ENCODE assay signal across 1 cellular context in the genomic region with DNA sequence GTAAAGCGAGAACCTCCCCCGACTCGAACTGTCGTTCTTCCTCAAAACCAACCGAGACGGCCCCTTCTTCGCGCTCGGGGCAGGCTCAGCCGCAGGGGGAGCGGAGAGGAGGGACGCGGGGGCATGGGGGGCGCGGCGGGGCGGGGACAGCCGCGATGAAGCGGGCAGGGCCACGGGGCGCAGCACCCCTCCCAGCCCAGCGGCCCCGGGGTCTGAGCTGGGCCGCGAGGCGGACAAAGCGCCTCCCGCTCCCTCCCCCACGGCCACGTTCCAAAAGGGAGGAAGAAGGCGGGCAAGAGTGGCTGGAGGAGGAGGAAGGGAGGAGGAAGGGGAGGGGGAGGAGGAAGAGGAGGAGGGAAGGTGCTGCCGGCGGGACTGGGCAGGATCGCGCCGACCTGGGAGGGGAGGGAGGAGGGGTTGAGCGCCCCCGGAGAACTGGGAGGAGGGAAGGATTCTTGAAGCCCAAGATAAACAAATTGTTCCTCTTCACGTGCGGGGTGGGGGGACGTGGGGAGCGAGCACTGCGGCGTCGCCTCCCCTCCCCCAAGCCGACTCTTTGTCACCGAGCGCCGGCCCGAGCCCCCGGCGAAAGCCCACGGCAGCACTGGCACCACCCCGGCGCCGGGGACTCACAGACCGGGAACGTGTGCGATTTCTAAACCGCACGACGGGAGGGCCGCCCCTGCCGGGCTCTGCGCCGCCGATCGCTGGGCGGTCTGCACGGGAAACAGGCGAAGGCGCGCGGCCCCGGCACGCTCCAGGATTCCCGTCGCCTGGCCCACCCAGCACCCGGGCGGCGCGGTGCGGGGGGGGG.
TF ChIP-seq lines count a peak whose summit lies in the region.

No MANE protein-coding gene starts in this region.

TF ChIP-seq in K562, 482 proteins besides CTCF, POLR2A, EP300 and RAD21 (continued from another document and continues in another):
- TF ChIP-seq, protein P1, sequence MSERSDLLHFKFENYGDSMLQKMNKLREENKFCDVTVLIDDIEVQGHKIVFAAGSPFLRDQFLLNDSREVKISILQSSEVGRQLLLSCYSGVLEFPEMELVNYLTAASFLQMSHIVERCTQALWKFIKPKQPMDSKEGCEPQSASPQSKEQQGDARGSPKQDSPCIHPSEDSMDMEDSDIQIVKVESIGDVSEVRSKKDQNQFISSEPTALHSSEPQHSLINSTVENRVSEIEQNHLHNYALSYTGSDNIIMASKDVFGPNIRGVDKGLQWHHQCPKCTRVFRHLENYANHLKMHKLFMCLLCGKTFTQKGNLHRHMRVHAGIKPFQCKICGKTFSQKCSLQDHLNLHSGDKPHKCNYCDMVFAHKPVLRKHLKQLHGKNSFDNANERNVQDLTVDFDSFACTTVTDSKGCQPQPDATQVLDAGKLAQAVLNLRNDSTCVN (CRISPR knock-in tag; IDR thresholded peaks at IDR 0.05), result 0 out of 2 replicates have a peak, but pooled peaks have one; percentile 41
- TF ChIP-seq, protein P2, sequence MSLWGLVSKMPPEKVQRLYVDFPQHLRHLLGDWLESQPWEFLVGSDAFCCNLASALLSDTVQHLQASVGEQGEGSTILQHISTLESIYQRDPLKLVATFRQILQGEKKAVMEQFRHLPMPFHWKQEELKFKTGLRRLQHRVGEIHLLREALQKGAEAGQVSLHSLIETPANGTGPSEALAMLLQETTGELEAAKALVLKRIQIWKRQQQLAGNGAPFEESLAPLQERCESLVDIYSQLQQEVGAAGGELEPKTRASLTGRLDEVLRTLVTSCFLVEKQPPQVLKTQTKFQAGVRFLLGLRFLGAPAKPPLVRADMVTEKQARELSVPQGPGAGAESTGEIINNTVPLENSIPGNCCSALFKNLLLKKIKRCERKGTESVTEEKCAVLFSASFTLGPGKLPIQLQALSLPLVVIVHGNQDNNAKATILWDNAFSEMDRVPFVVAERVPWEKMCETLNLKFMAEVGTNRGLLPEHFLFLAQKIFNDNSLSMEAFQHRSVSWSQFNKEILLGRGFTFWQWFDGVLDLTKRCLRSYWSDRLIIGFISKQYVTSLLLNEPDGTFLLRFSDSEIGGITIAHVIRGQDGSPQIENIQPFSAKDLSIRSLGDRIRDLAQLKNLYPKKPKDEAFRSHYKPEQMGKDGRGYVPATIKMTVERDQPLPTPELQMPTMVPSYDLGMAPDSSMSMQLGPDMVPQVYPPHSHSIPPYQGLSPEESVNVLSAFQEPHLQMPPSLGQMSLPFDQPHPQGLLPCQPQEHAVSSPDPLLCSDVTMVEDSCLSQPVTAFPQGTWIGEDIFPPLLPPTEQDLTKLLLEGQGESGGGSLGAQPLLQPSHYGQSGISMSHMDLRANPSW (CRISPR knock-in tag; IDR thresholded peaks at IDR 0.05), result no peak
- TF ChIP-seq ZKSCAN1 (IDR thresholded peaks at IDR 0.05; ENCODE audit: low read depth, low read length) (no peak), NFRKB (IDR thresholded peaks at IDR 0.05; ENCODE audit: low read depth) (no peak), NR4A1 (CRISPR knock-in tag; IDR thresholded peaks at IDR 0.05) (no peak), NR4A1 (tag; IDR thresholded peaks at IDR 0.05) (no peak), KLF13 (tag; IDR thresholded peaks at IDR 0.05; ENCODE audit: borderline replicate concordance, low read depth) (no peak), RBBP5 (IDR thresholded peaks at IDR 0.05; ENCODE audit: borderline replicate concordance, insufficient read depth, low read length, poor library complexity, severe bottlenecking) (peak; percentile 17), FOXA3 (CRISPR knock-in tag; conservative IDR thresholded peaks at IDR 0.05 in 1 of 2, IDR thresholded peaks at IDR 0.05 in 1 of 2) (no peak), BCOR (IDR thresholded peaks at IDR 0.05) (no peak), ESRRB (CRISPR knock-in tag; IDR thresholded peaks at IDR 0.05; ENCODE audit: borderline replicate concordance) (no peak), TAF7 (tag; IDR thresholded peaks at IDR 0.05) (no peak), ZNF184 (CRISPR knock-in tag; IDR thresholded peaks at IDR 0.05) (no peak), SAFB2 (IDR thresholded peaks at IDR 0.05; ENCODE audit: borderline replicate concordance, low read depth, low read length, severe bottlenecking) (no peak), ZNF589 (CRISPR knock-in tag; IDR thresholded peaks at IDR 0.05; ENCODE audit: low read depth) (no peak), CXXC5 (CRISPR knock-in tag; IDR thresholded peaks at IDR 0.05) (peak; percentile 67), XRCC4 (IDR thresholded peaks at IDR 0.05; ENCODE audit: extremely low read depth, insufficient read depth, insufficient read length) (no peak), RFX1 (IDR thresholded peaks at IDR 0.05) (no peak), ZNF668 (CRISPR knock-in tag; IDR thresholded peaks at IDR 0.05) (no peak), NCOA6 (IDR thresholded peaks at IDR 0.05) (peak; percentile 27; the same call in 1 of the 2 replicates), PHB2 (IDR thresholded peaks at IDR 0.05; ENCODE audit: low read depth) (no peak), TRIM24 (IDR thresholded peaks at IDR 0.05) (0 out of 4 replicates have a peak, but pooled peaks of 1 of the 2 experiments have one; percentile 13), HDAC1 (IDR thresholded peaks at IDR 0.05) (peak in 1 of 2 experiments; percentile 40; a peak in 1 of 4 replicates), ZNF408 (CRISPR knock-in tag; IDR thresholded peaks at IDR 0.05; ENCODE audit: low read depth) (no peak), EZH2 (IDR thresholded peaks at IDR 0.05; ENCODE audit: borderline replicate concordance, low read depth, low read length) (no peak), JUNB (CRISPR knock-in tag; conservative IDR thresholded peaks at IDR 0.05) (no peak), POLR2G (IDR thresholded peaks at IDR 0.05; ENCODE audit: low read depth, low read length) (peak; percentile 73), ZFP36 (IDR thresholded peaks at IDR 0.05; ENCODE audit: low read depth, low read length, partially characterized antibody) (no peak), ELF1 (tag; IDR thresholded peaks at IDR 0.05) (peak; percentile 59), CBFA2T3 (IDR thresholded peaks at IDR 0.05) (no peak), PYGO2 (tag; IDR thresholded peaks at IDR 0.05) (no peak), OTX1 (CRISPR knock-in tag; IDR thresholded peaks at IDR 0.05) (no peak), NCOR1 (IDR thresholded peaks at IDR 0.05) (no peak), EWSR1 (IDR thresholded peaks at IDR 0.05; ENCODE audit: borderline replicate concordance, low read depth, partially characterized antibody) (no peak), CEBPG (CRISPR knock-in tag; IDR thresholded peaks at IDR 0.05) (no peak), CEBPG (tag; conservative IDR thresholded peaks at IDR 0.05 in 1 of 2, IDR thresholded peaks at IDR 0.05 in 1 of 2) (no peak), ZNF316 (IDR thresholded peaks at IDR 0.05) (no peak)
- TF ChIP-seq, protein P3, sequence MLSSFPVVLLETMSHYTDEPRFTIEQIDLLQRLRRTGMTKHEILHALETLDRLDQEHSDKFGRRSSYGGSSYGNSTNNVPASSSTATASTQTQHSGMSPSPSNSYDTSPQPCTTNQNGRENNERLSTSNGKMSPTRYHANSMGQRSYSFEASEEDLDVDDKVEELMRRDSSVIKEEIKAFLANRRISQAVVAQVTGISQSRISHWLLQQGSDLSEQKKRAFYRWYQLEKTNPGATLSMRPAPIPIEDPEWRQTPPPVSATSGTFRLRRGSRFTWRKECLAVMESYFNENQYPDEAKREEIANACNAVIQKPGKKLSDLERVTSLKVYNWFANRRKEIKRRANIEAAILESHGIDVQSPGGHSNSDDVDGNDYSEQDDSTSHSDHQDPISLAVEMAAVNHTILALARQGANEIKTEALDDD (IDR thresholded peaks at IDR 0.05), result no peak
- TF ChIP-seq, protein P4, sequence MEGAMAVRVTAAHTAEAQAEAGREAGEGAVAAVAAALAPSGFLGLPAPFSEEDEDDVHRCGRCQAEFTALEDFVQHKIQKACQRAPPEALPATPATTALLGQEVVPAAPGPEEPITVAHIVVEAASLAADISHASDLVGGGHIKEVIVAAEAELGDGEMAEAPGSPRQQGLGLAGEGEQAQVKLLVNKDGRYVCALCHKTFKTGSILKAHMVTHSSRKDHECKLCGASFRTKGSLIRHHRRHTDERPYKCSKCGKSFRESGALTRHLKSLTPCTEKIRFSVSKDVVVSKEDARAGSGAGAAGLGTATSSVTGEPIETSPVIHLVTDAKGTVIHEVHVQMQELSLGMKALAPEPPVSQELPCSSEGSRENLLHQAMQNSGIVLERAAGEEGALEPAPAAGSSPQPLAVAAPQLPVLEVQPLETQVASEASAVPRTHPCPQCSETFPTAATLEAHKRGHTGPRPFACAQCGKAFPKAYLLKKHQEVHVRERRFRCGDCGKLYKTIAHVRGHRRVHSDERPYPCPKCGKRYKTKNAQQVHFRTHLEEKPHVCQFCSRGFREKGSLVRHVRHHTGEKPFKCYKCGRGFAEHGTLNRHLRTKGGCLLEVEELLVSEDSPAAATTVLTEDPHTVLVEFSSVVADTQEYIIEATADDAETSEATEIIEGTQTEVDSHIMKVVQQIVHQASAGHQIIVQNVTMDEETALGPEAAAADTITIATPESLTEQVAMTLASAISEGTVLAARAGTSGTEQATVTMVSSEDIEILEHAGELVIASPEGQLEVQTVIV (CRISPR knock-in tag; IDR thresholded peaks at IDR 0.05; ENCODE audit: borderline replicate concordance), result no peak
- TF ChIP-seq, protein P5, sequence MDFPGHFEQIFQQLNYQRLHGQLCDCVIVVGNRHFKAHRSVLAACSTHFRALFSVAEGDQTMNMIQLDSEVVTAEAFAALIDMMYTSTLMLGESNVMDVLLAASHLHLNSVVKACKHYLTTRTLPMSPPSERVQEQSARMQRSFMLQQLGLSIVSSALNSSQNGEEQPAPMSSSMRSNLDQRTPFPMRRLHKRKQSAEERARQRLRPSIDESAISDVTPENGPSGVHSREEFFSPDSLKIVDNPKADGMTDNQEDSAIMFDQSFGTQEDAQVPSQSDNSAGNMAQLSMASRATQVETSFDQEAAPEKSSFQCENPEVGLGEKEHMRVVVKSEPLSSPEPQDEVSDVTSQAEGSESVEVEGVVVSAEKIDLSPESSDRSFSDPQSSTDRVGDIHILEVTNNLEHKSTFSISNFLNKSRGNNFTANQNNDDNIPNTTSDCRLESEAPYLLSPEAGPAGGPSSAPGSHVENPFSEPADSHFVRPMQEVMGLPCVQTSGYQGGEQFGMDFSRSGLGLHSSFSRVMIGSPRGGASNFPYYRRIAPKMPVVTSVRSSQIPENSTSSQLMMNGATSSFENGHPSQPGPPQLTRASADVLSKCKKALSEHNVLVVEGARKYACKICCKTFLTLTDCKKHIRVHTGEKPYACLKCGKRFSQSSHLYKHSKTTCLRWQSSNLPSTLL (IDR thresholded peaks at IDR 0.05), result no peak
- TF ChIP-seq, protein P6, sequence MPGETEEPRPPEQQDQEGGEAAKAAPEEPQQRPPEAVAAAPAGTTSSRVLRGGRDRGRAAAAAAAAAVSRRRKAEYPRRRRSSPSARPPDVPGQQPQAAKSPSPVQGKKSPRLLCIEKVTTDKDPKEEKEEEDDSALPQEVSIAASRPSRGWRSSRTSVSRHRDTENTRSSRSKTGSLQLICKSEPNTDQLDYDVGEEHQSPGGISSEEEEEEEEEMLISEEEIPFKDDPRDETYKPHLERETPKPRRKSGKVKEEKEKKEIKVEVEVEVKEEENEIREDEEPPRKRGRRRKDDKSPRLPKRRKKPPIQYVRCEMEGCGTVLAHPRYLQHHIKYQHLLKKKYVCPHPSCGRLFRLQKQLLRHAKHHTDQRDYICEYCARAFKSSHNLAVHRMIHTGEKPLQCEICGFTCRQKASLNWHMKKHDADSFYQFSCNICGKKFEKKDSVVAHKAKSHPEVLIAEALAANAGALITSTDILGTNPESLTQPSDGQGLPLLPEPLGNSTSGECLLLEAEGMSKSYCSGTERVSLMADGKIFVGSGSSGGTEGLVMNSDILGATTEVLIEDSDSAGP (CRISPR knock-in tag; IDR thresholded peaks at IDR 0.05), result no peak
- TF ChIP-seq, protein P7, sequence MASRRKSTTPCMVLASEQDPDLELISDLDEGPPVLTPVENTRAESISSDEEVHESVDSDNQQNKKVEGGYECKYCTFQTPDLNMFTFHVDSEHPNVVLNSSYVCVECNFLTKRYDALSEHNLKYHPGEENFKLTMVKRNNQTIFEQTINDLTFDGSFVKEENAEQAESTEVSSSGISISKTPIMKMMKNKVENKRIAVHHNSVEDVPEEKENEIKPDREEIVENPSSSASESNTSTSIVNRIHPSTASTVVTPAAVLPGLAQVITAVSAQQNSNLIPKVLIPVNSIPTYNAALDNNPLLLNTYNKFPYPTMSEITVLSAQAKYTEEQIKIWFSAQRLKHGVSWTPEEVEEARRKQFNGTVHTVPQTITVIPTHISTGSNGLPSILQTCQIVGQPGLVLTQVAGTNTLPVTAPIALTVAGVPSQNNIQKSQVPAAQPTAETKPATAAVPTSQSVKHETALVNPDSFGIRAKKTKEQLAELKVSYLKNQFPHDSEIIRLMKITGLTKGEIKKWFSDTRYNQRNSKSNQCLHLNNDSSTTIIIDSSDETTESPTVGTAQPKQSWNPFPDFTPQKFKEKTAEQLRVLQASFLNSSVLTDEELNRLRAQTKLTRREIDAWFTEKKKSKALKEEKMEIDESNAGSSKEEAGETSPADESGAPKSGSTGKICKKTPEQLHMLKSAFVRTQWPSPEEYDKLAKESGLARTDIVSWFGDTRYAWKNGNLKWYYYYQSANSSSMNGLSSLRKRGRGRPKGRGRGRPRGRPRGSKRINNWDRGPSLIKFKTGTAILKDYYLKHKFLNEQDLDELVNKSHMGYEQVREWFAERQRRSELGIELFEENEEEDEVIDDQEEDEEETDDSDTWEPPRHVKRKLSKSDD (conservative IDR thresholded peaks at IDR 0.05; ENCODE audit: low read length), result no peak
- TF ChIP-seq, protein P8, sequence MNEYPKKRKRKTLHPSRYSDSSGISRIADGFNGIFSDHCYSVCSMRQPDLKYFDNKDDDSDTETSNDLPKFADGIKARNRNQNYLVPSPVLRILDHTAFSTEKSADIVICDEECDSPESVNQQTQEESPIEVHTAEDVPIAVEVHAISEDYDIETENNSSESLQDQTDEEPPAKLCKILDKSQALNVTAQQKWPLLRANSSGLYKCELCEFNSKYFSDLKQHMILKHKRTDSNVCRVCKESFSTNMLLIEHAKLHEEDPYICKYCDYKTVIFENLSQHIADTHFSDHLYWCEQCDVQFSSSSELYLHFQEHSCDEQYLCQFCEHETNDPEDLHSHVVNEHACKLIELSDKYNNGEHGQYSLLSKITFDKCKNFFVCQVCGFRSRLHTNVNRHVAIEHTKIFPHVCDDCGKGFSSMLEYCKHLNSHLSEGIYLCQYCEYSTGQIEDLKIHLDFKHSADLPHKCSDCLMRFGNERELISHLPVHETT (CRISPR knock-in tag; conservative IDR thresholded peaks at IDR 0.05 in 1 of 2, IDR thresholded peaks at IDR 0.05 in 1 of 2), result peak in 1 of 2 experiments; percentile 60; a peak in 2 of 4 replicates
- TF ChIP-seq, protein P9, sequence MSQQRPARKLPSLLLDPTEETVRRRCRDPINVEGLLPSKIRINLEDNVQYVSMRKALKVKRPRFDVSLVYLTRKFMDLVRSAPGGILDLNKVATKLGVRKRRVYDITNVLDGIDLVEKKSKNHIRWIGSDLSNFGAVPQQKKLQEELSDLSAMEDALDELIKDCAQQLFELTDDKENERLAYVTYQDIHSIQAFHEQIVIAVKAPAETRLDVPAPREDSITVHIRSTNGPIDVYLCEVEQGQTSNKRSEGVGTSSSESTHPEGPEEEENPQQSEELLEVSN (IDR thresholded peaks at IDR 0.05; ENCODE audit: borderline replicate concordance in 1 of 2, extremely low read depth in 1 of 2, insufficient read depth in 1 of 2, insufficient read length in 1 of 2, low read depth in 1 of 2, low read length in 1 of 2, poor library complexity in 1 of 2, severe bottlenecking in 1 of 2), result peak; percentile 49 to 84
- TF ChIP-seq, protein P10, sequence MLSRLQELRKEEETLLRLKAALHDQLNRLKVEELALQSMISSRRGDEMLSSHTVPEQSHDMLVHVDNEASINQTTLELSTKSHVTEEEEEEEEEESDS (CRISPR knock-in tag; IDR thresholded peaks at IDR 0.05), result no peak
